12 cellular contexts compared by ENCODE assay signal in the genomic region with DNA sequence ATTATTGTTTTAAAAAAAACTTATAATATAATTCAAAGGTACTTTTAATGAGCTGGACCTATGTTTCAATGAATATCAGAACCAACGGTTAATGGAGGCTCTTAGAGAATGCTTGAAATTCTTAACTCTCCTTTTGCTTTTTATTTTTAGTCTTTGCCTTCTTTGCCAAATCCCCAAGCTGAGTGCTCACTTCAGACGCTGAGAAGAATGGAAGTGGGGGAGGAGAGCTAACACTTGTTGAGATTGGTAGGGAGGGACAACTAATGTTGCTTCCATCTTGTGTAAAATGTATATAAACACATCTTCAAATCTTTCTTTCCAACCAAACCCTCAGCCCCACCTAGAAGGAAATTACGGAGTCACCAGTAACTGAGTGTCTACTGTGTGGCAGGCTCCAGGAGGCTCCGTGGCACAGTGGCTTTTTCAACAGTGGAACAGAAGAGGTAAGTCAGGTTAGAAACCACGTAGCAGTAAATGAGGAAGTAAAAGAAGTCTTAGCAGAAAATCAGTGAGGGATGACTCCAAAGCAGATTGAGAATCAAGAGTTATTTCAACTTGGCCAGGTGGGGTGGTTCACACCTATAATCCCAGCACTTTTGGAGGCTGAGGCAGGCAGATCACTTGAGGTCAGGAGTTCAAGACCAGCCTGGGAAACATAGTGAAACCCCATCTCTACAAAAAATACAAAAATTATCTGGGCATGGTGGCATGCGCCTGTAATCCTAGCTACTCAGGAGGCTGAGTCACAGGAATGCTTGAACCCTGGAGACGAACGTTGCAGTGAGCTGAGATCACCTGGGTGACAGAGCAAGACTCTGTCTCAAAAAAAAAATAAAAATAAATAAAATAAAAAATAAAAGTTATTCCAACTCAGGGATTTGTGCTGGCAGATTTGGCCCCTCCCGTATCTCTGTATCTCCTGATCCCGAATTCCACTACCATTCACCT. TPM values are rescaled to one million over a fixed set of nuclear protein-coding genes. Genes with fewer than 3 reads are reported as not detected.
DNase-seq lines count a peak whose midpoint lies in the region; ATAC-seq and TF ChIP-seq lines count a peak whose summit lies in the region.
"Had no signal": no experiment of that assay in that cellular context is flagged by ENCODE, and none has a peak within 500 bp of the region (broad histone marks: within the 10 kb centered on the region; RNA-seq: fewer than 3 reads in every experiment).

No MANE protein-coding gene starts in this region.

- H3K9me3 Mint-ChIP-seq in H9, result no peaks in the 10 kb centered on the region
- H3K9me3 Mint-ChIP-seq: brain had no signal

- no peak overlapping the region for H3K9ac ChIP-seq in H9 (ENCODE audit: extremely low read depth, insufficient read length, low read length)

- H3K4me2 ChIP-seq in H9 (ENCODE audit: insufficient read depth, insufficient read length, low read length), result no peak overlapping the region

- no peak overlapping the region for H3K56ac ChIP-seq in H9 (ENCODE audit: insufficient read length, low read depth, low read length)

- no peak overlapping the region for H3K27ac ChIP-seq in coronary artery
- no peak overlapping the region for H3K27ac ChIP-seq in caudate nucleus (ENCODE audit: low read depth, low read length)
- H3K27ac ChIP-seq in H9 (ENCODE audit: insufficient read length, low read depth, low read length), result no peak overlapping the region

- no peaks in the 10 kb centered on the region for H3K4me1 ChIP-seq in H9 (ENCODE audit: insufficient read depth, low read length)

- H4K91ac ChIP-seq in H9 (ENCODE audit: insufficient read length, low read depth, low read length), result no peak overlapping the region

- WGBS in H9 (ENCODE audit: extremely low coverage, insufficient read length, low lambda C conversion rate), result no CpG with 5 or more reads among the region's 10 CpGs

- H4K5ac ChIP-seq in H9 (ENCODE audit: insufficient read length, low read depth, low read length), result no peak overlapping the region

- H3K4me3 ChIP-seq in coronary artery, result no peak overlapping the region
- H3K4me3 ChIP-seq: lung had no signal

- H3K79me1 ChIP-seq in H9 (ENCODE audit: insufficient read depth, low read depth, low read length, poor library complexity, severe bottlenecking), result no peaks in the 10 kb centered on the region

- H2BK12ac ChIP-seq in H9 (ENCODE audit: insufficient read length, low read depth, low read length), result no peak overlapping the region

- no peak overlapping the region for H2AK5ac ChIP-seq in H9 (ENCODE audit: insufficient read length, low read length)

- H4K20me1 ChIP-seq in H9 (ENCODE audit: control insufficient read depth, insufficient read depth, insufficient read length), result no peaks in the 10 kb centered on the region

- no peak overlapping the region for H3T11ph ChIP-seq in H9 (ENCODE audit: low read length)

- no peak overlapping the region for H3K18ac ChIP-seq in H9 (ENCODE audit: insufficient read length, low read depth, low read length)

- no peak overlapping the region; a peak in 1 of 7 replicates for H3K27ac Mint-ChIP-seq in H9
- H3K27ac Mint-ChIP-seq: brain had no signal

- H2BK120ac ChIP-seq in H9 (ENCODE audit: low read depth, low read length, poor library complexity, severe bottlenecking), result no peak overlapping the region

- H3K23ac ChIP-seq in H9 (ENCODE audit: insufficient read length, low read depth, low read length), result no peak overlapping the region

- H3K27me3 ChIP-seq in H9 (ENCODE audit: insufficient read depth, low read length), result no peaks in the 10 kb centered on the region

- no peak overlapping the region for H2BK5ac ChIP-seq in H9 (ENCODE audit: insufficient read length, low read length)

- H3K23me2 ChIP-seq in H9 (ENCODE audit: insufficient read length, low read depth, low read length, poor library complexity, severe bottlenecking), result no peaks in the 10 kb centered on the region

- no peak overlapping the region for H3K4me3 Mint-ChIP-seq in H9
- H3K4me3 Mint-ChIP-seq: brain had no signal

- TF ChIP-seq CTCF in coronary artery (IDR thresholded peaks at IDR 0.05) (no peak), H9 (conservative IDR thresholded peaks at IDR 0.05) (no peak)

- H3K79me2 ChIP-seq in H9 (ENCODE audit: insufficient read depth, low read length), result no peaks in the 10 kb centered on the region

- no peaks in the 10 kb centered on the region for H3K27me3 Mint-ChIP-seq in H9 (ENCODE audit: low read depth)

- H3K4ac ChIP-seq in H9 (ENCODE audit: low read depth, low read length), result no peak overlapping the region

- H3K9me3 ChIP-seq in H9 (ENCODE audit: control insufficient read depth, low read depth, low read length), result no peaks in the 10 kb centered on the region

- intact Hi-C loops in Right ventricle myocardium inferior (cut with DNase I), result no loop called here
- intact Hi-C loops in cardiac septum (cut with DNase I), result loop anchor here (5.0 kb wide), 2 partner anchors 43 to 143 kb away; a partner anchor contains a TSS

- DNase-seq in Right ventricle myocardium inferior (ENCODE audit: missing footprints) (peak; percentile 21), cardiac septum (ENCODE audit: low spot score) (no peak), coronary artery (ENCODE audit: low spot score) (peak; percentile 0), caudate nucleus (lab: John Stamatoyannopoulos, UW) (no peak), H9 (no peak), cortex of kidney (lab: John Stamatoyannopoulos, UW) (no peak), amniotic stem cell (lab: John Stamatoyannopoulos, UW) (no peak)
- DNase-seq: ACHN, NCI-H446 had no signal

- H2BK15ac ChIP-seq in H9 (ENCODE audit: low read depth, low read length), result no peak overlapping the region

- no peak overlapping the region for H3K14ac ChIP-seq in H9 (ENCODE audit: insufficient read depth, low read length)

- H4K8ac ChIP-seq in H9 (replicated peaks; ENCODE audit: insufficient read length, low read depth, low read length), result no peak overlapping the region

- H2AFZ ChIP-seq in H9 (ENCODE audit: low read length), result no peak overlapping the region

- peaks cover 9 to 12% of the 10 kb centered on the region in 2 experiments for H3K4me1 Mint-ChIP-seq in H9

- ATAC-seq in Right ventricle myocardium inferior, result peak; percentile 65
- peak; percentile 62 for ATAC-seq in HG02981 (IDR thresholded peaks at IDR 0.05; ENCODE audit: unreplicated experiment)

- no peaks in the 10 kb centered on the region for H3K36me3 Mint-ChIP-seq in H9 (ENCODE audit: insufficient read depth in 1 of 3, low read depth in 3 of 3)
- H3K36me3 Mint-ChIP-seq: brain had no signal

- no peak overlapping the region for H2BK20ac ChIP-seq in H9 (ENCODE audit: low read depth, low read length, poor library complexity, severe bottlenecking)

RNA-seq across cellular contexts. Expression of a gene that starts 45.0 kb away (rescaled TPM):
- total RNA-seq in Right ventricle myocardium inferior, result 57.0 TPM
- total RNA-seq in cardiac septum, result 46.9 TPM
- 97.1 and 103 TPM in 2 replicates for total RNA-seq in H9 (2021)

Comparison
In these comparisons a context has a peak if more than half of its experiments do, and no peak if none do; other contexts are left out.
1. DNase-seq: peak in Right ventricle myocardium inferior (single experiment) and coronary artery (single experiment); none in cardiac septum (single experiment), caudate nucleus (0 of 61), H9 (single experiment), cortex of kidney (single experiment) and amniotic stem cell (single experiment).